ENCODE assay signal across 8 cellular contexts in genomic region chr7:37495574-37496184, GRCh38. TPM values are rescaled to one million over a fixed set of nuclear protein-coding genes. Genes with fewer than 3 reads are reported as not detected.
A peak's percentile ranks its signal among the peaks of the same experiment; 100 is the strongest.
DNase-seq lines count a peak whose midpoint lies in the region; FAIRE-seq and TF ChIP-seq lines count a peak whose summit lies in the region.

No MANE protein-coding gene starts in this region.

- H3K36me3 ChIP-seq in CD4-positive, alpha-beta memory T cell (ENCODE audit: insufficient read depth, low read length): no peaks in the 10 kb centered on the region
- H3K36me3 ChIP-seq in hepatocyte (replicated peaks; ENCODE audit: insufficient read depth, low read depth) (no peaks in the 10 kb centered on the region), tibial artery (no peaks in the 10 kb centered on the region)

- no peaks in the 10 kb centered on the region for H3K4me1 ChIP-seq in CD4-positive, alpha-beta memory T cell (ENCODE audit: insufficient read depth, low read length)
- H3K4me1 ChIP-seq in hepatocyte (ENCODE audit: insufficient read depth) (no peaks in the 10 kb centered on the region), tibial artery (no peaks in the 10 kb centered on the region)

- peak in 4 of 5 donors; percentile 25 to 43 (median 38) for DNase-seq in CD4-positive, alpha-beta memory T cell
- DNase-seq in HL-60 (ENCODE audit: low read depth in 1 of 2, low spot score in 1 of 2): peak; percentile 17 to 21
- peak; percentile 37 for DNase-seq in hepatocyte (ENCODE audit: low spot score)
- DNase-seq in tibial artery: no peak
- DNase-seq in activated naive CD4-positive, alpha-beta T cell treated with Interleukin-2 at 50 U/mL for 16 hours: no peak
- no peak for DNase-seq in OCI-M2 (lab: John Stamatoyannopoulos, UW; ENCODE audit: unreplicated experiment)
- no peak for DNase-seq in activated CD4-positive, CD25-positive, alpha-beta regulatory T cell treated with anti-CD3 and anti-CD28 coated beads, Interleukin-2, amount 50 U/mL, for 72 hours

- H3K27me3 ChIP-seq in CD4-positive, alpha-beta memory T cell (ENCODE audit: insufficient read depth, low read length): no peaks in the 10 kb centered on the region
- no peaks in the 10 kb centered on the region for H3K27me3 ChIP-seq in HL-60 (ENCODE audit: insufficient read depth, poor library complexity, severe bottlenecking)
- H3K27me3 ChIP-seq in hepatocyte: no peaks in the 10 kb centered on the region
- H3K27me3 ChIP-seq in tibial artery: no peaks in the 10 kb centered on the region

- H3K9me2 ChIP-seq in hepatocyte (replicated peaks; ENCODE audit: insufficient read depth): no peaks in the 10 kb centered on the region

- CTCF ChIA-PET in CD4-positive, alpha-beta memory T cell (lab: Charles Lee; ENCODE audit: partially characterized antibody): interaction anchor here (0.6 to 5.0 kb wide), 34 partner anchors 9 to 728 kb away, joined by 3 to 61 read pairs (median 4); partner anchors contain the start of gene ELMO1

- no peaks in the 10 kb centered on the region for H3K27me3 Mint-ChIP-seq in CD4-positive, alpha-beta memory T cell

- H3K9me3 Mint-ChIP-seq in CD4-positive, alpha-beta memory T cell: peaks cover 0 to 2% (median 0%) of the 10 kb centered on the region in 8 donors

- no peaks in the 10 kb centered on the region for H3K4me1 Mint-ChIP-seq in CD4-positive, alpha-beta memory T cell

- H3K27ac Mint-ChIP-seq in CD4-positive, alpha-beta memory T cell: no peak overlapping the region

- no peaks in the 10 kb centered on the region for H4K20me1 ChIP-seq in hepatocyte (ENCODE audit: insufficient read depth, poor library complexity, severe bottlenecking)

- H3K79me2 ChIP-seq in hepatocyte: no peaks in the 10 kb centered on the region

- no peaks in the 10 kb centered on the region for H3K36me3 Mint-ChIP-seq in CD4-positive, alpha-beta memory T cell

- POLR2A ChIA-PET in CD4-positive, alpha-beta memory T cell (lab: Charles Lee; ENCODE audit: partially characterized antibody): interaction anchor here (1.0 kb wide), 1 partner anchor 46 kb away, joined by 3 read pairs; no protein-coding TSS in a partner anchor

- no peaks in the 10 kb centered on the region for H3K9me3 ChIP-seq in CD4-positive, alpha-beta memory T cell (ENCODE audit: control insufficient read depth in 1 of 2, low read length in 2 of 2)
- no peaks in the 10 kb centered on the region for H3K9me3 ChIP-seq in hepatocyte (ENCODE audit: low read depth)
- H3K9me3 ChIP-seq in tibial artery: no peaks in the 10 kb centered on the region

- H2AFZ ChIP-seq in hepatocyte: no peak overlapping the region

- peak; percentile 85 for FAIRE-seq in TTC549 (lab: Jason Lieb, UNC)

- no peak overlapping the region for H3K4me3 Mint-ChIP-seq in CD4-positive, alpha-beta memory T cell

- TF ChIP-seq CTCF in HL-60 (IDR thresholded peaks at IDR 0.05; ENCODE audit: insufficient read depth, low read length) (peak; percentile 51), hepatocyte (IDR thresholded peaks at IDR 0.05; ENCODE audit: poor library complexity) (peak; percentile 69), tibial artery (IDR thresholded peaks at IDR 0.05) (peak; percentile 65 to 69)

- no peak overlapping the region for H3K4me2 ChIP-seq in hepatocyte

- no peak overlapping the region for H3K4me3 ChIP-seq in CD4-positive, alpha-beta memory T cell (ENCODE audit: low read length in 2 of 2)
- H3K4me3 ChIP-seq in HL-60 (replicated peaks; ENCODE audit: insufficient read depth, low read length): no peak overlapping the region
- H3K4me3 ChIP-seq in hepatocyte: no peak overlapping the region
- no peak overlapping the region for H3K4me3 ChIP-seq in tibial artery

- intact Hi-C loops in CD4-positive, alpha-beta memory T cell (cut with micrococcal nuclease): loop anchor here (1.0 to 2.0 kb wide), 5 partner anchors 47 to 287 kb away; partner anchors contain the start of gene ELMO1
- intact Hi-C loops in tibial artery (cut with DNase I; ENCODE audit: low total_unique reads): no loop called here

- H3K27ac ChIP-seq in CD4-positive, alpha-beta memory T cell (ENCODE audit: low read depth, low read length): no peak overlapping the region
- H3K27ac ChIP-seq in HL-60 (replicated peaks) (no peak overlapping the region), hepatocyte (no peak overlapping the region), tibial artery (no peak overlapping the region)

- 60% methylated on average over 4 of the region's 4 CpGs for WGBS in hepatocyte (ENCODE audit: low lambda C conversion rate, missing lambda C conversion rate)

RNA-seq across cellular contexts. Expression of gene ELMO1, which starts 47.0 kb away (rescaled TPM):
- 100 to 1,000 TPM; 123 to 131 TPM for total RNA-seq in CD4-positive, alpha-beta memory T cell
- 10 to 100 TPM; 45.1 to 99.4 TPM for polyA plus RNA-seq in CD4-positive, alpha-beta memory T cell
- total RNA-seq in hepatocyte: 15.3 and 28.7 TPM in 2 replicates
- 19.7 and 26.0 TPM in 2 replicates for polyA plus RNA-seq in hepatocyte

Comparison
In these comparisons a context has a peak if more than half of its experiments do, and no peak if none do; other contexts are left out.
1. DNase-seq: peak in CD4-positive, alpha-beta memory T cell (4 of 5), HL-60 (2 of 2) and hepatocyte (single experiment); none in tibial artery (0 of 2), activated naive CD4-positive, alpha-beta T cell treated with Interleukin-2 at 50 U/mL for 16 hours (single experiment), OCI-M2 (single experiment) and activated CD4-positive, CD25-positive, alpha-beta regulatory T cell treated with anti-CD3 and anti-CD28 coated beads, Interleukin-2, amount 50 U/mL, for 72 hours (single experiment).
2. Peak in every context shown above with its lines, with median percentiles within 50 percentile points of each other: CTCF ChIP-seq.